Comparison of ENCODE assay signal across 22 cellular contexts in genomic region chr10:34018811-34019210, GRCh38.
DNase-seq lines count a peak whose midpoint lies in the region; ATAC-seq and TF ChIP-seq lines count a peak whose summit lies in the region.
"Had no signal": no experiment of that assay in that cellular context is flagged by ENCODE, and none has a peak within 500 bp of the region (broad histone marks: within the 10 kb centered on the region; RNA-seq: fewer than 3 reads in every experiment).

No MANE protein-coding gene starts in this region.

- ATAC-seq in PC-3 = peak; percentile 17; the same call in 1 of the 2 replicates
- no peak for ATAC-seq in GM18861 (IDR thresholded peaks at IDR 0.05; ENCODE audit: unreplicated experiment)
- ATAC-seq: Right ventricle myocardium inferior, SK-N-SH treated with all-trans-retinoic acid at 6 μM for 48 hours, T-helper 17 cell had no signal

- POLR2A ChIA-PET in PC-3 (lab: Charles Lee; ENCODE audit: unreplicated experiment) = interaction anchor here (0.6 to 0.7 kb wide), 2 partner anchors 12 to 454 kb away, joined by 3 to 4 read pairs; no protein-coding TSS in a partner anchor

- H3F3A ChIP-seq in PC-3 (ENCODE audit: low read length, unreplicated experiment) = no peaks in the 10 kb centered on the region

- no peaks in the 10 kb centered on the region for H3K9me2 ChIP-seq in PC-3 (replicated peaks; ENCODE audit: low read length)

- intact Hi-C loops in PC-3 (cut with micrococcal nuclease) = no loop called here

- no peaks in the 10 kb centered on the region for H3K9me3 ChIP-seq in PC-3 (ENCODE audit: low read length)
- H3K9me3 ChIP-seq: SJCRH30 had no signal

- no TSS peak for BruUV-seq in PC-3 (replicated peaks; lab: Mats Ljungman, UMichigan)

- H3K4me1 ChIP-seq in PC-3 (ENCODE audit: insufficient read depth, low read length) = peaks cover 4% of the 10 kb centered on the region
- H3K4me1 ChIP-seq: SJCRH30 had no signal

- H4K20me1 ChIP-seq in PC-3 (ENCODE audit: low read length) = no peaks in the 10 kb centered on the region
- H4K20me1 ChIP-seq: BLaER1 treated with 17β-estradiol and CSF1 and Interleukin-3, amounts not matched to agents 10 nM and 100 nM had no signal

- H3K9ac ChIP-seq in PC-3 (ENCODE audit: low read length) = no peak overlapping the region
- H3K9ac ChIP-seq: BLaER1 treated with 17β-estradiol and CSF1 and Interleukin-3, amounts not matched to agents 10 nM and 100 nM had no signal

- TF ChIP-seq CTCF in LNCaP clone FGC (IDR thresholded peaks at IDR 0.05; ENCODE audit: control insufficient read depth, extremely low read depth, insufficient read depth) (no peak), PC-3 (conservative IDR thresholded peaks at IDR 0.05; ENCODE audit: low read depth, low read length) (no peak)

- no peaks in the 10 kb centered on the region for H3K79me2 ChIP-seq in PC-3 (ENCODE audit: low read length)

- H3K27me3 ChIP-seq in PC-3 (ENCODE audit: low read length) = no peaks in the 10 kb centered on the region
- H3K27me3 ChIP-seq: BLaER1 treated with 17β-estradiol and CSF1 and Interleukin-3, amounts not matched to agents 10 nM and 100 nM; SJCRH30 had no signal

- no peaks in the 10 kb centered on the region for H3K36me3 ChIP-seq in PC-3 (ENCODE audit: low read depth, low read length)
- H3K36me3 ChIP-seq: BLaER1 treated with 17β-estradiol and CSF1 and Interleukin-3, amounts not matched to agents 10 nM and 100 nM; SJCRH30 had no signal

- H3K27ac ChIP-seq in PC-3 (ENCODE audit: low read length) = no peak overlapping the region
- H3K27ac ChIP-seq: BLaER1 treated with 17β-estradiol and CSF1 and Interleukin-3, amounts not matched to agents 10 nM and 100 nM; HL-60; SJCRH30 had no signal

- peak; percentile 29 for DNase-seq in NCI-H510A treated with DMSO at 0.1 percent for 48 hours (lab: John Stamatoyannopoulos, UW)
- DNase-seq in NCI-H510A (lab: John Stamatoyannopoulos, UW) = no peak
- DNase-seq in LNCaP clone FGC (ENCODE audit: low read depth) = peak; percentile 52
- DNase-seq in PC-3 = peak; percentile 32
- DNase-seq in renal cortical epithelial cell (ENCODE audit: low read depth) = peak; percentile 42
- no peak for DNase-seq in iPS-NIHi11 (ENCODE audit: low spot score)
- DNase-seq in NCI-H128 (lab: John Stamatoyannopoulos, UW; ENCODE audit: unreplicated experiment) = no peak
- DNase-seq: AML-193; CD4-positive, alpha-beta T cell; DMS79 treated with DMSO at 0.1 percent for 48 hours; GF-D8; NCI-H1105; NCI-H146; NCI-H1930; NCI-H524; SJCRH30; T-helper 17 cell had no signal

- H3K4me3 ChIP-seq in LNCaP clone FGC (ENCODE audit: low read depth, low read length) = no peak overlapping the region
- no peak overlapping the region for H3K4me3 ChIP-seq in PC-3 (ENCODE audit: low read length)
- H3K4me3 ChIP-seq: BLaER1 treated with 17β-estradiol and CSF1 and Interleukin-3, amounts not matched to agents 10 nM and 100 nM; SJCRH30 had no signal

- H2AFZ ChIP-seq in PC-3 (ENCODE audit: low read length) = 0 out of 2 replicates have a peak overlapping the region, but pooled peaks have one; percentile 25

- no peak overlapping the region for H3K4me2 ChIP-seq in PC-3 (ENCODE audit: low read length)

- CTCF ChIA-PET in PC-3 (lab: Charles Lee) = no interaction called here

Comparison
In these comparisons a context has a peak if more than half of its experiments do, and no peak if none do; other contexts are left out.
1. DNase-seq: peak in NCI-H510A treated with DMSO at 0.1 percent for 48 hours (single experiment), LNCaP clone FGC (single experiment), PC-3 (single experiment) and renal cortical epithelial cell (single experiment); none in NCI-H510A (single experiment), iPS-NIHi11 (single experiment) and NCI-H128 (single experiment).